ENCODE assay signal across 21 cellular contexts in genomic region chr13:104491951-104492350, GRCh38.
"Had no signal": no experiment of that assay in that cellular context is flagged by ENCODE, and none has a peak within 500 bp of the region (broad histone marks: within the 10 kb centered on the region; RNA-seq: fewer than 3 reads in every experiment).

No MANE protein-coding gene starts in this region.

- DNase-seq: IMR-90; Karpas-422; KG1; MG63; NCI-H1092 treated with DMSO at 0.1 percent for 48 hours; NCI-H1436; NCI-H187; NCI-H2029 treated with DMSO at 0.1 percent for 48 hours; NCI-H2171 treated with DMSO at 0.1 percent for 48 hours; NCI-H345; NCI-H510A; NCI-H524 treated with DMSO at 0.1 percent for 48 hours; NCI-H748 treated with DMSO at 0.1 percent for 48 hours; NK-92 treated with Interleukin-12 subunit alpha and Interleukin-12 subunit beta, amount 100 ng/mL, for 24 hours; PC-3; SHP77; SK-N-SH; SW 1271 had no signal

- H3K27ac ChIP-seq: RWPE1 had no signal

- ATAC-seq: HepG2, Panc1, PC-3 had no signal

- H3K9me3 ChIP-seq: MG63, SK-N-SH had no signal

- H3K36me3 ChIP-seq: MG63 had no signal

- H3K4me3 ChIP-seq: MG63 had no signal

- H3K27me3 ChIP-seq: MG63 had no signal
